In the genomic region with DNA sequence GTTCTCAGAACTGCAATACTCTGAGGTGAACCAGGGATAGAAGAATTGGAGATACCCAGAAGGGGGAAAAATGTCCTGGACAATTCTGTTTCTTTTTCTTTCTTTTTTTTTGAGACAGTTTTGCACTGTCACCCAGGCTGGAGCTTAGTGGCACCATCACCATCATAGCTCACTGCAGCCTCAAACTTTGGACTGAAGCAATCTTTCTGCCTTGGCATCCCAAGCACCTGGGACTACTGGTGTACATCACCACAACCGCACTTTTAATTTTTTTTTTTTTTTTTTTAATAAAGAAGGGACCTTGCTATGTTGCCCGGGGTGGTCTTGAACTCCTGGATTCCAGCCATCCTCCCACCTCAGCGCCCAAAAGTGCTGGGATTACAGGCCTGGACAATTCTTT, we compare ENCODE assay signal across 16 cellular contexts. TPM values are rescaled to one million over a fixed set of nuclear protein-coding genes. Genes with fewer than 3 reads are reported as not detected.
DNase-seq lines count a peak whose midpoint lies in the region; ATAC-seq and TF ChIP-seq lines count a peak whose summit lies in the region.
"Had no signal": no experiment of that assay in that cellular context is flagged by ENCODE, and none has a peak within 500 bp of the region (broad histone marks: within the 10 kb centered on the region; RNA-seq: fewer than 3 reads in every experiment).

No MANE protein-coding gene starts in this region.

- peaks cover 51% of the 10 kb centered on the region for H3K4me1 ChIP-seq in Loucy (ENCODE audit: insufficient read depth, low read length, poor library complexity, severe bottlenecking)

- no peaks in the 10 kb centered on the region for H3K9me3 ChIP-seq in Loucy (ENCODE audit: insufficient read depth, low read depth, low read length)
- H3K9me3 ChIP-seq: thoracic aorta had no signal

- H3F3A ChIP-seq in Loucy (ENCODE audit: low read depth) = no peaks in the 10 kb centered on the region

- no peak for ATAC-seq in natural killer cell

- peaks cover 64% of the 10 kb centered on the region for H3K79me2 ChIP-seq in Loucy (ENCODE audit: insufficient read depth, low read length)

- TF ChIP-seq CTCF in Loucy (conservative IDR thresholded peaks at IDR 0.05; ENCODE audit: low read length) (no peak), natural killer cell (IDR thresholded peaks at IDR 0.05) (no peak)

- H3K27me3 Mint-ChIP-seq in T-helper 1 cell treated with Interleukin-12 subunit alpha and Interleukin-12 subunit beta and Interleukin-4 antibody, amounts not matched to agents 30 μg/mL and 1 μg/mL, for 36 hours (ENCODE audit: low read depth) = no peaks in the 10 kb centered on the region
- H3K27me3 Mint-ChIP-seq in activated T-helper 1 cell treated with anti-CD3 and anti-CD28 coated beads, Interleukin-12 subunit alpha, Interleukin-12 subunit beta, Interleukin-2, Interleukin-4 antibody, amounts not matched to agents 30 ng/mL and 10 ng/mL and 1 ng/mL, durations not matched to agents 14 hours and 24 hours and 36 hours (ENCODE audit: insufficient read depth) = peaks cover 2% of the 10 kb centered on the region
- H3K27me3 Mint-ChIP-seq in natural killer cell (ENCODE audit: low read depth in 2 of 2) = no peaks in the 10 kb centered on the region

- intact Hi-C loops in activated T-helper 1 cell treated with anti-CD3 and anti-CD28 coated beads, Interleukin-12 subunit alpha, Interleukin-12 subunit beta, Interleukin-2, Interleukin-4 antibody, amounts not matched to agents 30 ng/mL and 10 ng/mL and 1 ng/mL, durations not matched to agents 14 hours and 24 hours and 36 hours (cut with micrococcal nuclease) = no loop called here
- intact Hi-C loops in natural killer cell (cut with micrococcal nuclease) (no loop called here), cardiac septum (cut with DNase I) (no loop called here)

- no peak overlapping the region for H2AFZ ChIP-seq in Loucy (ENCODE audit: low read length)

- H3K27me3 ChIP-seq in Loucy (ENCODE audit: insufficient read depth, low read length, poor library complexity, severe bottlenecking) = no peaks in the 10 kb centered on the region

- peaks cover 28% of the 10 kb centered on the region for H3K36me3 Mint-ChIP-seq in T-helper 1 cell treated with Interleukin-12 subunit alpha and Interleukin-12 subunit beta and Interleukin-4 antibody, amounts not matched to agents 30 μg/mL and 1 μg/mL, for 36 hours (ENCODE audit: low read depth)
- H3K36me3 Mint-ChIP-seq in activated T-helper 1 cell treated with anti-CD3 and anti-CD28 coated beads, Interleukin-12 subunit alpha, Interleukin-12 subunit beta, Interleukin-2, Interleukin-4 antibody, amounts not matched to agents 30 ng/mL and 10 ng/mL and 1 ng/mL, durations not matched to agents 14 hours and 24 hours and 36 hours (ENCODE audit: low read depth) = peaks cover 26% of the 10 kb centered on the region
- H3K36me3 Mint-ChIP-seq in natural killer cell = no peaks in the 10 kb centered on the region

- no peaks in the 10 kb centered on the region for H3K36me3 ChIP-seq in Loucy (ENCODE audit: insufficient read depth, low read length)
- H3K36me3 ChIP-seq: thoracic aorta had no signal

- peaks cover 23% of the 10 kb centered on the region for H4K20me1 ChIP-seq in Loucy (ENCODE audit: insufficient read depth, low read length, poor library complexity, severe bottlenecking)

- H3K9ac ChIP-seq in Loucy (ENCODE audit: low read depth, low read length, poor library complexity, severe bottlenecking) = peak overlapping the region; percentile 90

- peak overlapping the region; percentile 89 for H3K4me3 Mint-ChIP-seq in T-helper 1 cell treated with Interleukin-12 subunit alpha and Interleukin-12 subunit beta and Interleukin-4 antibody, amounts not matched to agents 30 μg/mL and 1 μg/mL, for 36 hours
- H3K4me3 Mint-ChIP-seq in activated T-helper 1 cell treated with anti-CD3 and anti-CD28 coated beads, Interleukin-12 subunit alpha, Interleukin-12 subunit beta, Interleukin-2, Interleukin-4 antibody, amounts not matched to agents 30 ng/mL and 10 ng/mL and 1 ng/mL, durations not matched to agents 14 hours and 24 hours and 36 hours = peak overlapping the region; percentile 94
- H3K4me3 Mint-ChIP-seq in natural killer cell = peak overlapping the region; percentile 91
- H3K4me3 Mint-ChIP-seq: HFFc6 had no signal

- no peaks in the 10 kb centered on the region for H3K9me3 Mint-ChIP-seq in T-helper 1 cell treated with Interleukin-12 subunit alpha and Interleukin-12 subunit beta and Interleukin-4 antibody, amounts not matched to agents 30 μg/mL and 1 μg/mL, for 36 hours
- H3K9me3 Mint-ChIP-seq in activated T-helper 1 cell treated with anti-CD3 and anti-CD28 coated beads, Interleukin-12 subunit alpha, Interleukin-12 subunit beta, Interleukin-2, Interleukin-4 antibody, amounts not matched to agents 30 ng/mL and 10 ng/mL and 1 ng/mL, durations not matched to agents 14 hours and 24 hours and 36 hours = no peaks in the 10 kb centered on the region
- H3K9me3 Mint-ChIP-seq in natural killer cell = no peaks in the 10 kb centered on the region

- peak overlapping the region; percentile 79 for H3K4me3 ChIP-seq in Loucy (ENCODE audit: low read length, poor library complexity, severe bottlenecking)
- H3K4me3 ChIP-seq: lung, SK-N-MC had no signal

- H3K4me1 Mint-ChIP-seq in T-helper 1 cell treated with Interleukin-12 subunit alpha and Interleukin-12 subunit beta and Interleukin-4 antibody, amounts not matched to agents 30 μg/mL and 1 μg/mL, for 36 hours (ENCODE audit: low read depth) = peaks cover 52% of the 10 kb centered on the region
- peaks cover 64% of the 10 kb centered on the region for H3K4me1 Mint-ChIP-seq in activated T-helper 1 cell treated with anti-CD3 and anti-CD28 coated beads, Interleukin-12 subunit alpha, Interleukin-12 subunit beta, Interleukin-2, Interleukin-4 antibody, amounts not matched to agents 30 ng/mL and 10 ng/mL and 1 ng/mL, durations not matched to agents 14 hours and 24 hours and 36 hours (ENCODE audit: low read depth)
- H3K4me1 Mint-ChIP-seq in natural killer cell = peaks cover 58 to 67% of the 10 kb centered on the region in 2 donors

- H3K4me2 ChIP-seq in Loucy (ENCODE audit: low read depth, low read length, poor library complexity, severe bottlenecking) = peak overlapping the region; percentile 90

- DNase-seq in T-helper 1 cell (no peak), natural killer cell (no peak), NCI-H524 (lab: John Stamatoyannopoulos, UW) (no peak), DMS79 (lab: John Stamatoyannopoulos, UW) (no peak), cardiac septum (ENCODE audit: low spot score) (no peak)
- no peak for DNase-seq in activated T-helper 1 cell treated with anti-CD3 and anti-CD28 coated beads, Interleukin-12 subunit alpha, Interleukin-12 subunit beta, Interleukin-2, Interleukin-4 antibody, amounts not matched to agents 30 ng/mL and 10 ng/mL and 1 ng/mL, durations not matched to agents 14 hours and 24 hours and 36 hours (ENCODE audit: low spot score)
- DNase-seq: C1 segment of cervical spinal cord, DMS79 treated with DMSO at 0.1 percent for 48 hours, HFFc6, KBM-7, NCI-H1694 had no signal

- no peaks in the 10 kb centered on the region for H3K9me2 ChIP-seq in Loucy (replicated peaks; ENCODE audit: low read depth, low read length)

- no peak overlapping the region for H3K27ac Mint-ChIP-seq in T-helper 1 cell treated with Interleukin-12 subunit alpha and Interleukin-12 subunit beta and Interleukin-4 antibody, amounts not matched to agents 30 μg/mL and 1 μg/mL, for 36 hours
- no peak overlapping the region for H3K27ac Mint-ChIP-seq in activated T-helper 1 cell treated with anti-CD3 and anti-CD28 coated beads, Interleukin-12 subunit alpha, Interleukin-12 subunit beta, Interleukin-2, Interleukin-4 antibody, amounts not matched to agents 30 ng/mL and 10 ng/mL and 1 ng/mL, durations not matched to agents 14 hours and 24 hours and 36 hours
- peak overlapping the region; percentile 39 to 94 for H3K27ac Mint-ChIP-seq in natural killer cell
- H3K27ac Mint-ChIP-seq: HFFc6 had no signal

RNA-seq across cellular contexts. Expression of gene EMB, which starts 1.9 kb away (rescaled TPM):
- total RNA-seq in activated T-helper 1 cell treated with anti-CD3 and anti-CD28 coated beads, Interleukin-12 subunit alpha, Interleukin-12 subunit beta, Interleukin-2, Interleukin-4 antibody, amounts not matched to agents 30 ng/mL and 10 ng/mL and 1 ng/mL, durations not matched to agents 14 hours and 24 hours and 36 hours = 80.6 and 81.8 TPM in 2 replicates
- total RNA-seq in natural killer cell (100 to 1,000 TPM; 179 to 223 (median 199) TPM), cardiac septum (7.8 TPM)
- total RNA-seq: HFFc6 had no signal

Comparison
In these comparisons a context has a peak if more than half of its experiments do, and no peak if none do; other contexts are left out.
1. H3K27ac Mint-ChIP-seq: peak in natural killer cell (2 of 2); none in T-helper 1 cell treated with Interleukin-12 subunit alpha and Interleukin-12 subunit beta and Interleukin-4 antibody, amounts not matched to agents 30 μg/mL and 1 μg/mL, for 36 hours (single experiment) and activated T-helper 1 cell treated with anti-CD3 and anti-CD28 coated beads, Interleukin-12 subunit alpha, Interleukin-12 subunit beta, Interleukin-2, Interleukin-4 antibody, amounts not matched to agents 30 ng/mL and 10 ng/mL and 1 ng/mL, durations not matched to agents 14 hours and 24 hours and 36 hours (single experiment).
2. Peak in every context shown above with its lines, with median percentiles within 50 percentile points of each other: H3K4me3 Mint-ChIP-seq.